16 cellular contexts compared by ENCODE assay signal in the genomic region with DNA sequence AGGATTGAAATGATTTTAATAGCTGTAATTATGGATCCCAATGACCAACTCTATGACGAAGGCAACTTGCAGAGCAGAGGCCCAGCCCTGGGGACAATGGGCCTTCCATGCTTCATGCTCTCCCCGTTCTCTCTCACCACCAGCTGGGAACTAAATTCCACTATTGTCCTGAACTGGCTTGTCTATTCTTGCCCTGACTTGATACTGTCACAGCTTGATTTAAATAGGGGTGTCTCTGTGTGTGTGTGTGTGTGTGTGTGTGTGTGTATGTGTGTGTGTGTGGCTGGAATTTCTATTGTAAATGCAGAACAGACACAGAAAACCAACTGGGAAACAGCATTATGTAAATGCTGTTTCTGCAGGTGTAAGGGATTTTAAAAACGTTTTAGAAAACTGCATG. TPM values are rescaled to one million over a fixed set of nuclear protein-coding genes. Genes with fewer than 3 reads are reported as not detected.
DNase-seq lines count a peak whose midpoint lies in the region; ATAC-seq and TF ChIP-seq lines count a peak whose summit lies in the region.
"Had no signal": no experiment of that assay in that cellular context is flagged by ENCODE, and none has a peak within 500 bp of the region (broad histone marks: within the 10 kb centered on the region; RNA-seq: fewer than 3 reads in every experiment).

No MANE protein-coding gene starts in this region.

- no peak overlapping the region for H3K23ac ChIP-seq in neuronal stem cell (ENCODE audit: low read depth, low read length, poor library complexity)

- H3K9me3 ChIP-seq in neuronal stem cell (replicated peaks in 1 of 2; ENCODE audit: control insufficient read depth in 2 of 2, insufficient read depth in 1 of 2, low read depth in 1 of 2, low read length in 2 of 2), result no peaks in the 10 kb centered on the region

- H3K4me3 Mint-ChIP-seq in GM23338, result no peak overlapping the region
- H3K4me3 Mint-ChIP-seq: activated T-helper 1 cell treated with anti-CD3 and anti-CD28 coated beads, Interleukin-12 subunit alpha, Interleukin-12 subunit beta, Interleukin-2, Interleukin-4 antibody, amounts not matched to agents 30 ng/mL and 10 ng/mL and 1 ng/mL, durations not matched to agents 14 hours and 24 hours and 36 hours; HFFc6 had no signal

- H3K27ac ChIP-seq in GM23338 (ENCODE audit: low read depth) (peak overlapping the region; percentile 7; the same call in 1 of the 2 replicates), neuronal stem cell (replicated peaks; ENCODE audit: low read length) (no peak overlapping the region), brain microvascular endothelial cell (no peak overlapping the region)

- DNase-seq in GM23338 (ENCODE audit: low spot score), result no peak
- peak; percentile 88 for DNase-seq in NCI-H2227 (lab: John Stamatoyannopoulos, UW; ENCODE audit: unreplicated experiment)
- DNase-seq in epithelial cell of esophagus (ENCODE audit: low read depth), result peak; percentile 88
- DNase-seq in neuronal stem cell (ENCODE audit: low spot score), result peak; percentile 74
- no peak for DNase-seq in brain microvascular endothelial cell
- DNase-seq in NCI-H510A treated with DMSO at 0.1 percent for 48 hours (lab: John Stamatoyannopoulos, UW), result no peak
- no peak for DNase-seq in SIG-M5 (lab: John Stamatoyannopoulos, UW)
- DNase-seq in stimulated activated CD4-positive, alpha-beta T cell treated with anti-CD3 and anti-CD28 coated beads, Interleukin-4, amount 100 ng/mL, for 4 hours, result no peak
- DNase-seq: DMS53, HFFc6, NCI-H510A, T-helper 9 cell had no signal

- H4K91ac ChIP-seq in neuronal stem cell (ENCODE audit: low read depth, low read length, poor library complexity), result no peak overlapping the region

- H4K20me1 ChIP-seq in GM23338 (replicated peaks; ENCODE audit: insufficient read depth), result no peaks in the 10 kb centered on the region

- TF ChIP-seq CTCF in GM23338 (conservative IDR thresholded peaks at IDR 0.05; ENCODE audit: low read depth in 2 of 2) (no peak), epithelial cell of esophagus (IDR thresholded peaks at IDR 0.05; ENCODE audit: insufficient read depth, low read depth, low read length, missing control alignments) (no peak), brain microvascular endothelial cell (IDR thresholded peaks at IDR 0.05; ENCODE audit: low read depth, low read length, missing control alignments) (no peak)

- H3K36me3 Mint-ChIP-seq in GM23338 (ENCODE audit: low read depth), result peaks cover 2% of the 10 kb centered on the region; the same call in 1 of the 3 replicates

- H3K14ac ChIP-seq in neuronal stem cell (ENCODE audit: low read length), result no peak overlapping the region

- H3F3A ChIP-seq in GM23338 (replicated peaks; ENCODE audit: low read depth), result no peaks in the 10 kb centered on the region

- H3K36me3 ChIP-seq in GM23338 (ENCODE audit: insufficient read depth) (no peaks in the 10 kb centered on the region), neuronal stem cell (replicated peaks in 1 of 2; ENCODE audit: control insufficient read depth in 2 of 2, insufficient read depth in 2 of 2, low read length in 2 of 2) (no peaks in the 10 kb centered on the region), brain microvascular endothelial cell (replicated peaks) (no peaks in the 10 kb centered on the region)

- H3K4me1 ChIP-seq in GM23338 (ENCODE audit: insufficient read depth), result peaks cover 7% of the 10 kb centered on the region; the same call in 1 of the 2 replicates
- H3K4me1 ChIP-seq in neuronal stem cell (ENCODE audit: control insufficient read depth in 2 of 2, insufficient read depth in 1 of 2, low read depth in 1 of 2, low read length in 2 of 2), result peaks cover 9% of the 10 kb centered on the region in 2 donors

- in situ Hi-C loops in brain microvascular endothelial cell (cut with HindIII; ENCODE audit: low pct_ligation_motif_present, low sequenced_read_pairs), result no loop called here

- H3K9me2 ChIP-seq in GM23338 (ENCODE audit: insufficient read depth), result no peaks in the 10 kb centered on the region

- no peak overlapping the region for H2BK12ac ChIP-seq in neuronal stem cell (ENCODE audit: low read length)

- H3K27ac Mint-ChIP-seq in GM23338, result 0 out of 2 replicates have a peak overlapping the region, but pooled peaks have one; percentile 4
- H3K27ac Mint-ChIP-seq: activated T-helper 1 cell treated with anti-CD3 and anti-CD28 coated beads, Interleukin-12 subunit alpha, Interleukin-12 subunit beta, Interleukin-2, Interleukin-4 antibody, amounts not matched to agents 30 ng/mL and 10 ng/mL and 1 ng/mL, durations not matched to agents 14 hours and 24 hours and 36 hours; HFFc6 had no signal

- H3K79me1 ChIP-seq in neuronal stem cell (ENCODE audit: low read depth, low read length), result no peaks in the 10 kb centered on the region

- H3K79me2 ChIP-seq in GM23338 (replicated peaks; ENCODE audit: insufficient read depth), result no peaks in the 10 kb centered on the region

- no peak overlapping the region for H2BK15ac ChIP-seq in neuronal stem cell (ENCODE audit: low read length)

- H2AFZ ChIP-seq in GM23338, result no peak overlapping the region
- peak overlapping the region; percentile 15 for H2AFZ ChIP-seq in neuronal stem cell (ENCODE audit: low read length)

- peak; percentile 65 for ATAC-seq in GM23338
- ATAC-seq: Right ventricle myocardium inferior had no signal

- H3K27me3 ChIP-seq in GM23338 (ENCODE audit: insufficient read depth), result no peaks in the 10 kb centered on the region
- H3K27me3 ChIP-seq in neuronal stem cell (ENCODE audit: control insufficient read depth in 3 of 3, insufficient read depth in 3 of 3, low read depth in 1 of 3, low read length in 3 of 3), result no peaks in the 10 kb centered on the region
- no peaks in the 10 kb centered on the region for H3K27me3 ChIP-seq in brain microvascular endothelial cell (replicated peaks)

- H2BK120ac ChIP-seq in neuronal stem cell (ENCODE audit: low read depth, low read length), result no peak overlapping the region

- no peaks in the 10 kb centered on the region for H3K9me3 Mint-ChIP-seq in GM23338
- H3K9me3 Mint-ChIP-seq: activated T-helper 1 cell treated with anti-CD3 and anti-CD28 coated beads, Interleukin-12 subunit alpha, Interleukin-12 subunit beta, Interleukin-2, Interleukin-4 antibody, amounts not matched to agents 30 ng/mL and 10 ng/mL and 1 ng/mL, durations not matched to agents 14 hours and 24 hours and 36 hours; HFFc6 had no signal

- peaks cover 13% of the 10 kb centered on the region; the same call in 2 of the 3 replicates for H3K4me1 Mint-ChIP-seq in GM23338

- H4K8ac ChIP-seq in neuronal stem cell (ENCODE audit: low read depth, low read length), result no peak overlapping the region

- H3K4me2 ChIP-seq in GM23338 (no peak overlapping the region), neuronal stem cell (ENCODE audit: insufficient read depth, low read length, poor library complexity, severe bottlenecking) (no peak overlapping the region)

- no peak overlapping the region for H3K4ac ChIP-seq in neuronal stem cell (ENCODE audit: low read length)

- H2AK5ac ChIP-seq in neuronal stem cell (ENCODE audit: low read depth, low read length), result no peak overlapping the region

- H3K9ac ChIP-seq in neuronal stem cell (ENCODE audit: low read depth, low read length, poor library complexity), result no peak overlapping the region

- H3K18ac ChIP-seq in neuronal stem cell (ENCODE audit: low read length), result no peak overlapping the region

- no peaks in the 10 kb centered on the region for H3K27me3 Mint-ChIP-seq in GM23338 (ENCODE audit: insufficient read depth, low read depth, poor library complexity)

- H3K4me3 ChIP-seq in GM23338, result no peak overlapping the region
- H3K4me3 ChIP-seq in epithelial cell of esophagus (ENCODE audit: low read length), result no peak overlapping the region
- H3K4me3 ChIP-seq in neuronal stem cell (ENCODE audit: low read length in 2 of 2), result no peak overlapping the region
- no peak overlapping the region for H3K4me3 ChIP-seq in brain microvascular endothelial cell (ENCODE audit: low read depth, low read length)

- H2BK5ac ChIP-seq in neuronal stem cell (ENCODE audit: low read length), result no peak overlapping the region

- WGBS in neuronal stem cell (ENCODE audit: extremely low coverage in 2 of 2, insufficient read length in 2 of 2, insufficient replicate concordance in 1 of 2), 2 donors, result no CpG with 5 or more reads among the region's 3 CpGs

TF ChIP-seq in GM23338, 12 proteins besides CTCF, POLR2A, EP300 and RAD21 (continues in another document):
- no peak for TF ChIP-seq STAT1 (IDR thresholded peaks at IDR 0.05; ENCODE audit: unreplicated experiment)
- TF ChIP-seq CREB1 (CRISPR knock-in tag; IDR thresholded peaks at IDR 0.05; ENCODE audit: low read depth), result no peak
- TF ChIP-seq EZH2phosphoT487 (IDR thresholded peaks at IDR 0.05; ENCODE audit: unreplicated experiment), result no peak
- TF ChIP-seq POLR2AphosphoS5 (IDR thresholded peaks at IDR 0.05; ENCODE audit: low read depth), result no peak
- TF ChIP-seq NANOG (IDR thresholded peaks at IDR 0.05; ENCODE audit: borderline replicate concordance), result no peak

RNA-seq across cellular contexts. Expression of a gene that starts 57.0 kb away (rescaled TPM):
- total RNA-seq in GM23338 (2014; rRNA removed; shearing (Covaris generic)), result 3.8 and 4.0 TPM in 2 replicates
- polyA plus RNA-seq in GM23338 (2016; fragmentation: Nextera tagmentation; extraction: Ambion mirVana), result 2.2 and 2.7 TPM in 2 replicates
- polyA plus RNA-seq in neuronal stem cell (2013, experiment 1 of 2), result 0.10 TPM
- polyA plus RNA-seq in neuronal stem cell (2013, experiment 2 of 2), result 0.11 TPM
- total RNA-seq: dermis microvascular lymphatic vessel endothelial cell, pulmonary artery endothelial cell had no signal

Comparison
In these comparisons a context has a peak if more than half of its experiments do, and no peak if none do; other contexts are left out.
1. DNase-seq: peak in NCI-H2227 (single experiment), epithelial cell of esophagus (single experiment) and neuronal stem cell (single experiment); none in GM23338 (single experiment), brain microvascular endothelial cell (single experiment), NCI-H510A treated with DMSO at 0.1 percent for 48 hours (single experiment), SIG-M5 (single experiment) and stimulated activated CD4-positive, alpha-beta T cell treated with anti-CD3 and anti-CD28 coated beads, Interleukin-4, amount 100 ng/mL, for 4 hours (0 of 2).